ENCODE assay signal across 11 cellular contexts in the genomic region with DNA sequence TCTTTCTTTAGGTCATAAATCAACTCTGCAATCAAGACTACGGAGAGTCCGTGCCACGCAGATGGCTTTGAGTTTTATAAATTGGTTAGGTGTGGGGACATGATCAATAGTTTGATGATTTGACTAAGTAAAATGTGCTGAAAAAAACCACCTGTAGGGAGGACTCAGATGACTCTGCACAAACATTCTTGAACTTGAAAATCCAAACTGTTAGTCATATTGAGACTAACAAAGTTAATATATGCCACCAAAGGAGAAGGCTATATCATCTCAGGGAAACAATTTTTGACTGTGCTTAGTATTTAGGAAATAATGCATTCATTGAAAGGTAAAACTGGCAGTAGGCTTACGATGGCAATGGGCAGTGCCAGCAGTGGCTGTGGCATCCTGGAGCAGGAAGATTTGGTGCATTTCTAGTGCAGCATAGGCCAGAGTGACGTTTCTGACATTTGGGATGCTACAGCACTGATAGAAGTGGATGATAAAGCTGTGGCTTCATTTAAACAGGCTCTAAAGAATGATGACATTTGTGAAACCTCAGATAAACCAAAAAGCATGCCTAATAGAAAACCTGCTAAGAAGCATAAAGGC.
DNase-seq lines count a peak whose midpoint lies in the region; ATAC-seq and TF ChIP-seq lines count a peak whose summit lies in the region.
"Had no signal": no experiment of that assay in that cellular context is flagged by ENCODE, and none has a peak within 500 bp of the region (broad histone marks: within the 10 kb centered on the region; RNA-seq: fewer than 3 reads in every experiment).

No MANE protein-coding gene starts in this region.

- no TSS peak for BruUV-seq in Caco-2 (replicated peaks; lab: Mats Ljungman, UMichigan)

- H3K4me3 Mint-ChIP-seq in T-helper 2 cell treated with Interferon-gamma antibody and Interleukin-4, amounts not matched to agents 5 μg/mL and 100 μg/mL, for 36 hours = peak overlapping the region; percentile 17
- no peak overlapping the region for H3K4me3 Mint-ChIP-seq in Caco-2 (ENCODE audit: unreplicated experiment)
- H3K4me3 Mint-ChIP-seq: CD4-positive, alpha-beta T cell had no signal

- H3K4me3 ChIP-seq in Caco-2 (ENCODE audit: low read depth, low read length) = no peak overlapping the region

- H3K27me3 ChIP-seq in Caco-2 (replicated peaks; ENCODE audit: control insufficient read depth, insufficient read depth, low read length) = no peaks in the 10 kb centered on the region

- intact Hi-C loops in left ventricle myocardium superior (cut with micrococcal nuclease) = no loop called here
- intact Hi-C loops in Caco-2 (cut with micrococcal nuclease; ENCODE audit: unreplicated experiment) = no loop called here

- H3K27ac Mint-ChIP-seq in T-helper 2 cell treated with Interferon-gamma antibody and Interleukin-4, amounts not matched to agents 5 μg/mL and 100 μg/mL, for 36 hours = peak overlapping the region; percentile 38
- no peak overlapping the region for H3K27ac Mint-ChIP-seq in Caco-2 (ENCODE audit: unreplicated experiment)
- H3K27ac Mint-ChIP-seq: CD4-positive, alpha-beta T cell had no signal

- ATAC-seq in GM18517 (IDR thresholded peaks at IDR 0.05; ENCODE audit: unreplicated experiment) (peak; percentile 82), GM19438 (IDR thresholded peaks at IDR 0.05; ENCODE audit: low read depth, unreplicated experiment) (peak; percentile 85), HG02884 (IDR thresholded peaks at IDR 0.05; ENCODE audit: unreplicated experiment) (peak; percentile 75), left ventricle myocardium superior (no peak)

- H3K36me3 ChIP-seq in Caco-2 (ENCODE audit: control insufficient read depth, insufficient read depth, low read length) = no peaks in the 10 kb centered on the region

- H3K9me3 Mint-ChIP-seq in T-helper 2 cell treated with Interferon-gamma antibody and Interleukin-4, amounts not matched to agents 5 μg/mL and 100 μg/mL, for 36 hours = no peaks in the 10 kb centered on the region
- no peaks in the 10 kb centered on the region for H3K9me3 Mint-ChIP-seq in Caco-2 (ENCODE audit: unreplicated experiment)
- H3K9me3 Mint-ChIP-seq: CD4-positive, alpha-beta T cell had no signal

- peaks cover 9% of the 10 kb centered on the region for H3K27me3 Mint-ChIP-seq in T-helper 2 cell treated with Interferon-gamma antibody and Interleukin-4, amounts not matched to agents 5 μg/mL and 100 μg/mL, for 36 hours (ENCODE audit: low read depth)
- no peaks in the 10 kb centered on the region for H3K27me3 Mint-ChIP-seq in Caco-2 (ENCODE audit: insufficient read depth, unreplicated experiment)
- H3K27me3 Mint-ChIP-seq: CD4-positive, alpha-beta T cell had no signal

- peak; percentile 16 for DNase-seq in T-helper 2 cell treated with Interferon-gamma antibody and Interleukin-4, amounts not matched to agents 5 μg/mL and 100 μg/mL, for 36 hours (ENCODE audit: low spot score)
- DNase-seq in left ventricle myocardium superior (no peak), NOMO-1 treated with dmso at 0.1 percent for 144 hours (lab: John Stamatoyannopoulos, UW; ENCODE audit: unreplicated experiment) (no peak), Caco-2 (no peak), NCI-H526 (lab: John Stamatoyannopoulos, UW) (no peak)
- DNase-seq: activated CD4-positive, alpha-beta T cell treated with anti-CD3 and anti-CD28 coated beads, Interleukin-2, amount 50 U/mL, for 1 hour; CD4-positive, alpha-beta T cell; NCI-H82 had no signal

- peaks cover 20% of the 10 kb centered on the region for H3K4me1 Mint-ChIP-seq in T-helper 2 cell treated with Interferon-gamma antibody and Interleukin-4, amounts not matched to agents 5 μg/mL and 100 μg/mL, for 36 hours (ENCODE audit: low read depth)
- H3K4me1 Mint-ChIP-seq in Caco-2 (ENCODE audit: low read depth, unreplicated experiment) = no peaks in the 10 kb centered on the region

- H3K36me3 Mint-ChIP-seq in T-helper 2 cell treated with Interferon-gamma antibody and Interleukin-4, amounts not matched to agents 5 μg/mL and 100 μg/mL, for 36 hours (ENCODE audit: low read depth) = no peaks in the 10 kb centered on the region
- no peaks in the 10 kb centered on the region for H3K36me3 Mint-ChIP-seq in Caco-2 (ENCODE audit: insufficient read depth, unreplicated experiment)

- TF ChIP-seq CTCF in Caco-2 (IDR thresholded peaks at IDR 0.05; ENCODE audit: insufficient read depth in 1 of 2, low read depth in 1 of 2, low read length in 1 of 2, severe bottlenecking in 1 of 2, unreplicated experiment in 1 of 2) = no peak

- POLR2A ChIA-PET in Caco-2 (lab: Charles Lee) = no interaction called here

- no peaks in the 10 kb centered on the region for H3K4me1 ChIP-seq in Caco-2

- CTCF ChIA-PET in Caco-2 (lab: Charles Lee) = no interaction called here

- no peaks in the 10 kb centered on the region for H3K9me3 ChIP-seq in Caco-2
